In the genomic region with DNA sequence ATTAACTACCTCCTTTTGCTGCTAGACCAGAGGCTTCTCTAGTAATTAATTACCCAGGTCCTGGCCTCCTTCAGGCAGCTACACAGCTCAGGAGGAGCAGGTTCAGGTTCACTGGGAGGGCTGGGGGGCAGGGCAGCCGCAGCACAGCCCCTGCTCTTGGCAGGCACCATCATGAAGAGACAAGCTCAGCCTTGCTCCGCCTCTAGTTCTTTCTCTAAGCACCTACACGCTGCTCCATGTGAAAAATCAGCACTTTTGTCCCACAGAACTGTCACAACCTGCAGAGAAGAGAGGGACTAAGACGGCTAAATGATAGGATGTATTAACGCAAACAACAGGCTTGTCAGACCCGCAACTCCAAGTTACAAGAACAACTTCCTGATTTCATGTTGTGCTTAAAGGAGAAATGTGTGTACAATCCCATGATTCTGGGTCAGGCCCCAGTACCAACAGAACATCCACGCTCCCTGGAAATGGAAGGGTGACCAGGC, we compare ENCODE assay signal across 9 cellular contexts. TPM values are rescaled to one million over a fixed set of nuclear protein-coding genes. Genes with fewer than 3 reads are reported as not detected.
DNase-seq lines count a peak whose midpoint lies in the region; ATAC-seq, FAIRE-seq and TF ChIP-seq lines count a peak whose summit lies in the region.
"Had no signal": no experiment of that assay in that cellular context is flagged by ENCODE, and none has a peak within 500 bp of the region (broad histone marks: within the 10 kb centered on the region; RNA-seq: fewer than 3 reads in every experiment).

No MANE protein-coding gene starts in this region.

- no peaks in the 10 kb centered on the region for H3K9me3 ChIP-seq in prostate gland

- FAIRE-seq in D721Med (lab: Jason Lieb, UNC): no peak

- intact Hi-C loops in prostate gland (cut with DNase I): no loop called here

- H3K27me3 ChIP-seq in prostate gland (replicated peaks; ENCODE audit: insufficient read depth): no peaks in the 10 kb centered on the region

- H3K4me3 ChIP-seq in epithelial cell of esophagus (ENCODE audit: low read length) (no peak overlapping the region), prostate gland (no peak overlapping the region)
- H3K4me3 ChIP-seq: lung had no signal

- WGBS in prostate gland: 25% methylated on average over 7 of the region's 7 CpGs

- H3K4me1 ChIP-seq in prostate gland (replicated peaks): peaks cover 9% of the 10 kb centered on the region

- no peaks in the 10 kb centered on the region for H3K36me3 ChIP-seq in prostate gland

- peak; percentile 55 for ATAC-seq in GM18868 (IDR thresholded peaks at IDR 0.05; ENCODE audit: unreplicated experiment)

- no peak overlapping the region for H3K27ac ChIP-seq in prostate gland

- no peak for TF ChIP-seq CTCF in epithelial cell of esophagus (IDR thresholded peaks at IDR 0.05; ENCODE audit: insufficient read depth, low read depth, low read length, missing control alignments)
- no peak for TF ChIP-seq CTCF in prostate gland (IDR thresholded peaks at IDR 0.05)
- no peak for TF ChIP-seq CTCF in D721Med (IDR thresholded peaks at IDR 0.05; ENCODE audit: insufficient read depth, missing control alignments)

- DNase-seq in NCI-H2196 (lab: John Stamatoyannopoulos, UW; ENCODE audit: unreplicated experiment) (peak; percentile 54), epithelial cell of esophagus (ENCODE audit: low read depth) (peak; percentile 78), prostate gland (ENCODE audit: low spot score) (peak; percentile 30), D721Med (ENCODE audit: insufficient read length, low spot score) (no peak)
- DNase-seq in stimulated activated CD4-positive, alpha-beta T cell treated with anti-CD3 and anti-CD28 coated beads, Interleukin-2, amount 100 ng/mL, for 24 hours: no peak
- no peak for DNase-seq in activated CD8-positive, alpha-beta memory T cell treated with anti-CD3 and anti-CD28 coated beads, Interleukin-2, amount 50 U/mL, for 48 hours
- DNase-seq in activated effector memory CD4-positive, alpha-beta T cell treated with Interleukin-2 at 50 U/mL for 16 hours: no peak

- no peak for TF ChIP-seq POLR2A in prostate gland (IDR thresholded peaks at IDR 0.05)

RNA-seq across cellular contexts. Expression of a gene that starts 53.4 kb away (rescaled TPM):
- total RNA-seq in prostate gland: 10 to 100 TPM; 88.3 to 95.7 TPM

Comparison
In these comparisons a context has a peak if more than half of its experiments do, and no peak if none do; other contexts are left out.
1. DNase-seq: peak in NCI-H2196 (single experiment), epithelial cell of esophagus (single experiment) and prostate gland (single experiment); none in D721Med (single experiment), stimulated activated CD4-positive, alpha-beta T cell treated with anti-CD3 and anti-CD28 coated beads, Interleukin-2, amount 100 ng/mL, for 24 hours (0 of 2), activated CD8-positive, alpha-beta memory T cell treated with anti-CD3 and anti-CD28 coated beads, Interleukin-2, amount 50 U/mL, for 48 hours (single experiment) and activated effector memory CD4-positive, alpha-beta T cell treated with Interleukin-2 at 50 U/mL for 16 hours (single experiment).